Comparison of ENCODE assay signal across 11 cellular contexts in genomic region chr1:12464627-12465056, GRCh38.
DNase-seq lines count a peak whose midpoint lies in the region; ATAC-seq and TF ChIP-seq lines count a peak whose summit lies in the region.
"Had no signal": no experiment of that assay in that cellular context is flagged by ENCODE, and none has a peak within 500 bp of the region (broad histone marks: within the 10 kb centered on the region; RNA-seq: fewer than 3 reads in every experiment).

No MANE protein-coding gene starts in this region.

- TF ChIP-seq CTCF in AG09319 (IDR thresholded peaks at IDR 0.05; ENCODE audit: low read depth, low read length) (no peak), RWPE2 (IDR thresholded peaks at IDR 0.05; ENCODE audit: poor library complexity, severe bottlenecking) (no peak), fibroblast of pulmonary artery (IDR thresholded peaks at IDR 0.05; ENCODE audit: low read length, missing control alignments) (no peak), omental fat pad (IDR thresholded peaks at IDR 0.05) (no peak)

- H3K36me3 ChIP-seq in RWPE2 (ENCODE audit: low read depth), result 0 out of 2 replicates have a peak, but pooled peaks cover 6% of the 10 kb centered on the region

- H3K9me3 ChIP-seq in RWPE2 (ENCODE audit: severe bottlenecking), result no peaks in the 10 kb centered on the region

- H3K4me3 ChIP-seq in RWPE2 (ENCODE audit: severe bottlenecking) (no peak overlapping the region), fibroblast of pulmonary artery (replicated peaks; ENCODE audit: low read depth, low read length) (no peak overlapping the region)
- H3K4me3 ChIP-seq: GM12878 had no signal

- peaks cover 12% of the 10 kb centered on the region for H3K4me1 ChIP-seq in RWPE2 (ENCODE audit: insufficient read depth, poor library complexity, severe bottlenecking)

- peak; percentile 84 for ATAC-seq in RWPE2 (ENCODE audit: low read depth)
- peak; percentile 66 for ATAC-seq in omental fat pad (ENCODE audit: low FRiP score)
- no peak for ATAC-seq in GM19351 (IDR thresholded peaks at IDR 0.05; ENCODE audit: unreplicated experiment)
- no peak for ATAC-seq in GM21423 (IDR thresholded peaks at IDR 0.05; ENCODE audit: unreplicated experiment)
- ATAC-seq in GM21737 (IDR thresholded peaks at IDR 0.05; ENCODE audit: unreplicated experiment), result no peak
- ATAC-seq: activated CD8-positive, alpha-beta memory T cell treated with anti-CD3 and anti-CD28 coated beads, Interleukin-2, amount 10 ng/mL, durations not matched to agents 7 days and 5 days; GM12878 had no signal

- DNase-seq in AG09319 (ENCODE audit: extremely low read depth, low read depth), result peak; percentile 93
- DNase-seq in RWPE2 (ENCODE audit: low spot score), result no peak
- peak; percentile 78 for DNase-seq in fibroblast of pulmonary artery (ENCODE audit: low read depth)
- no peak for DNase-seq in omental fat pad (ENCODE audit: low spot score)
- no peak for DNase-seq in stimulated activated CD4-positive, alpha-beta T cell treated with anti-CD3 and anti-CD28 coated beads, Interleukin-2, amount 100 ng/mL, for 48 hours
- DNase-seq: activated CD8-positive, alpha-beta memory T cell treated with anti-CD3 and anti-CD28 coated beads, Interleukin-2, amount 10 ng/mL, durations not matched to agents 7 days and 5 days; NCI-H2081 had no signal

- H3K27me3 ChIP-seq in RWPE2 (ENCODE audit: insufficient read depth, poor library complexity, severe bottlenecking), result no peaks in the 10 kb centered on the region

- H3K27ac ChIP-seq in RWPE2 (ENCODE audit: poor library complexity, severe bottlenecking), result no peak overlapping the region

Comparison
In these comparisons a context has a peak if more than half of its experiments do, and no peak if none do; other contexts are left out.
1. DNase-seq: peak in AG09319 (single experiment) and fibroblast of pulmonary artery (single experiment); none in RWPE2 (single experiment), omental fat pad (single experiment) and stimulated activated CD4-positive, alpha-beta T cell treated with anti-CD3 and anti-CD28 coated beads, Interleukin-2, amount 100 ng/mL, for 48 hours (0 of 2).
2. ATAC-seq: peak in RWPE2 (single experiment) and omental fat pad (single experiment); none in GM19351 (single experiment), GM21423 (single experiment) and GM21737 (single experiment).